8 cellular contexts compared by ENCODE assay signal in genomic region chr4:3201718-3202702, GRCh38.
DNase-seq lines count a peak whose midpoint lies in the region; ATAC-seq and TF ChIP-seq lines count a peak whose summit lies in the region.

No MANE protein-coding gene starts in this region.

- H3K4me2 ChIP-seq in Loucy (ENCODE audit: low read depth, low read length, poor library complexity, severe bottlenecking): peak overlapping the region; percentile 92

- peaks cover 16% of the 10 kb centered on the region for H3F3A ChIP-seq in Loucy (ENCODE audit: low read depth)

- H3K79me2 ChIP-seq in Loucy (ENCODE audit: insufficient read depth, low read length): no peaks in the 10 kb centered on the region; the same call in 1 of the 2 replicates

- no peaks in the 10 kb centered on the region for H3K27me3 ChIP-seq in Loucy (ENCODE audit: insufficient read depth, low read length, poor library complexity, severe bottlenecking)

- peak; percentile 78 for ATAC-seq in GM19395 (IDR thresholded peaks at IDR 0.05; ENCODE audit: unreplicated experiment)
- ATAC-seq in GM21528 (IDR thresholded peaks at IDR 0.05; ENCODE audit: low FRiP score, unreplicated experiment): no peak

- H3K9me3 ChIP-seq in Loucy (ENCODE audit: insufficient read depth, low read depth, low read length): no peaks in the 10 kb centered on the region

- TF ChIP-seq CTCF in Loucy (conservative IDR thresholded peaks at IDR 0.05; ENCODE audit: low read length): no peak

- peak; percentile 33 to 49 for DNase-seq in activated CD8-positive, alpha-beta memory T cell treated with anti-CD3 and anti-CD28 coated beads for 4 hours (ENCODE audit: low read depth in 2 of 2)
- peak; percentile 44 for DNase-seq in germinal center (ENCODE audit: low spot score)
- peak; percentile 18 to 70 (median 34) for DNase-seq in stimulated activated CD4-positive, alpha-beta T cell treated with anti-CD3 and anti-CD28 coated beads, TNF-alpha, amount 100 ng/mL, for 48 hours (ENCODE audit: low read depth in 3 of 3)
- DNase-seq in NCI-H1930 (lab: John Stamatoyannopoulos, UW): no peak
- no peak for DNase-seq in NCI-H128 (lab: John Stamatoyannopoulos, UW; ENCODE audit: unreplicated experiment)

- peaks cover 11% of the 10 kb centered on the region; the same call in 1 of the 2 replicates for H3K36me3 ChIP-seq in Loucy (ENCODE audit: insufficient read depth, low read length)

- 0 out of 2 replicates have a peak overlapping the region, but pooled peaks have one; percentile 1 for H2AFZ ChIP-seq in Loucy (ENCODE audit: low read length)

- peaks cover 62% of the 10 kb centered on the region for H3K4me1 ChIP-seq in Loucy (ENCODE audit: insufficient read depth, low read length, poor library complexity, severe bottlenecking)

- H4K20me1 ChIP-seq in Loucy (ENCODE audit: insufficient read depth, low read length, poor library complexity, severe bottlenecking): no peaks in the 10 kb centered on the region

- H3K4me3 ChIP-seq in Loucy (ENCODE audit: low read length, poor library complexity, severe bottlenecking): peak overlapping the region; percentile 70

- H3K9ac ChIP-seq in Loucy (ENCODE audit: low read depth, low read length, poor library complexity, severe bottlenecking): peak overlapping the region; percentile 82

- H3K9me2 ChIP-seq in Loucy (replicated peaks; ENCODE audit: low read depth, low read length): no peaks in the 10 kb centered on the region

Comparison
In these comparisons a context has a peak if more than half of its experiments do, and no peak if none do; other contexts are left out.
1. DNase-seq: peak in activated CD8-positive, alpha-beta memory T cell treated with anti-CD3 and anti-CD28 coated beads for 4 hours (2 of 2), germinal center (single experiment) and stimulated activated CD4-positive, alpha-beta T cell treated with anti-CD3 and anti-CD28 coated beads, TNF-alpha, amount 100 ng/mL, for 48 hours (3 of 3); none in NCI-H1930 (0 of 2) and NCI-H128 (single experiment).